In genomic region chr5:144088211-144088965, GRCh38 we compare ENCODE assay signal across 23 cellular contexts.
DNase-seq lines count a peak whose midpoint lies in the region; ATAC-seq, FAIRE-seq and TF ChIP-seq lines count a peak whose summit lies in the region.
"Had no signal": no experiment of that assay in that cellular context is flagged by ENCODE, and none has a peak within 500 bp of the region (broad histone marks: within the 10 kb centered on the region; RNA-seq: fewer than 3 reads in every experiment).

No MANE protein-coding gene starts in this region.

- no peak for TF ChIP-seq CTCF in MCF 10A (IDR thresholded peaks at IDR 0.05; ENCODE audit: unreplicated experiment)
- no peak for TF ChIP-seq CTCF in mammary epithelial cell (conservative IDR thresholded peaks at IDR 0.05 in 1 of 2, IDR thresholded peaks at IDR 0.05 in 1 of 2; ENCODE audit: extremely low read depth in 1 of 2, insufficient read depth in 1 of 2, low read depth in 1 of 2, low read length in 2 of 2)
- TF ChIP-seq CTCF in fibroblast of the aortic adventitia (IDR thresholded peaks at IDR 0.05; ENCODE audit: insufficient read depth, low read length) = no peak

- no peak overlapping the region for H3K27ac Mint-ChIP-seq in MCF 10A (ENCODE audit: low read depth, unreplicated experiment)
- H3K27ac Mint-ChIP-seq: activated CD4-positive, alpha-beta memory T cell treated with anti-CD3 and anti-CD28 coated beads, Interleukin-2, amount 10 ng/mL, durations not matched to agents 7 days and 5 days had no signal

- H3K9me3 ChIP-seq in mammary epithelial cell (replicated peaks; ENCODE audit: insufficient read depth, low read length) = no peaks in the 10 kb centered on the region
- H3K9me3 ChIP-seq: HAP-1, neutrophil had no signal

- peaks cover 7% of the 10 kb centered on the region for H3K4me1 ChIP-seq in mammary epithelial cell (ENCODE audit: insufficient read depth, low read length)
- H3K4me1 ChIP-seq: HAP-1 had no signal

- BruUV-seq in MCF 10A (replicated peaks; lab: Mats Ljungman, UMichigan) (no TSS peak), mammary epithelial cell (replicated peaks; lab: Mats Ljungman, UMichigan) (no TSS peak)

- H4K20me1 ChIP-seq in mammary epithelial cell (ENCODE audit: insufficient read depth, low read length) = no peaks in the 10 kb centered on the region

- H3K36me3 ChIP-seq in mammary epithelial cell (ENCODE audit: insufficient read depth, low read length) = no peaks in the 10 kb centered on the region
- H3K36me3 ChIP-seq: HAP-1, neutrophil had no signal

- H3K27me3 ChIP-seq in mammary epithelial cell (ENCODE audit: insufficient read depth, low read length) = no peaks in the 10 kb centered on the region

- no peak for FAIRE-seq in GM12892 (lab: Jason Lieb, UNC)
- FAIRE-seq: A204.1 had no signal

- POLR2A ChIA-PET in MCF 10A (lab: Yijun Ruan, JAX) = interaction anchor here (2.7 kb wide), 1 partner anchor 15 kb away, joined by 9 read pairs; no protein-coding TSS in a partner anchor

- no peak overlapping the region for H3K4me2 ChIP-seq in mammary epithelial cell (ENCODE audit: insufficient read depth, low read depth, low read length)

- CTCF ChIA-PET in MCF 10A (lab: Yijun Ruan, JAX) = interaction anchor here (1.0 to 2.5 kb wide), 4 partner anchors 11 to 55 kb away, joined by 4 to 10 read pairs (median 6); no protein-coding TSS in a partner anchor
- CTCF ChIA-PET in mammary epithelial cell (lab: Charles Lee; ENCODE audit: low non-redundant PET) = no interaction called here

- in situ Hi-C loops in mammary epithelial cell (cut with MboI; ENCODE audit: low sequenced_read_pairs in 2 of 2) = no loop called here

- H3K79me2 ChIP-seq in mammary epithelial cell (ENCODE audit: insufficient read depth, low read length) = no peaks in the 10 kb centered on the region

- no peaks in the 10 kb centered on the region for H3K27me3 Mint-ChIP-seq in MCF 10A (ENCODE audit: insufficient read depth, unreplicated experiment)
- H3K27me3 Mint-ChIP-seq: activated CD4-positive, alpha-beta memory T cell treated with anti-CD3 and anti-CD28 coated beads, Interleukin-2, amount 10 ng/mL, durations not matched to agents 7 days and 5 days had no signal

- dilution Hi-C loops in mammary epithelial cell (cut with HindIII; ENCODE audit: low sequenced_read_pairs) = no loop called here

- no peak overlapping the region for H3K4me3 Mint-ChIP-seq in MCF 10A (ENCODE audit: unreplicated experiment)
- H3K4me3 Mint-ChIP-seq: activated CD4-positive, alpha-beta memory T cell treated with anti-CD3 and anti-CD28 coated beads, Interleukin-2, amount 10 ng/mL, durations not matched to agents 7 days and 5 days had no signal

- no peak for TF ChIP-seq POLR2A in GM12892 (IDR thresholded peaks at IDR 0.05; ENCODE audit: low read depth, low read length)

- peaks cover 5% of the 10 kb centered on the region for H3K4me1 Mint-ChIP-seq in MCF 10A (ENCODE audit: insufficient read depth, unreplicated experiment)
- H3K4me1 Mint-ChIP-seq: activated CD4-positive, alpha-beta memory T cell treated with anti-CD3 and anti-CD28 coated beads, Interleukin-2, amount 10 ng/mL, durations not matched to agents 7 days and 5 days had no signal

- H3K4me3 ChIP-seq in mammary epithelial cell (replicated peaks in 1 of 3; ENCODE audit: insufficient read depth in 1 of 3, low read depth in 2 of 3, low read length in 3 of 3) (no peak overlapping the region), fibroblast of the aortic adventitia (ENCODE audit: low read depth, low read length) (no peak overlapping the region)
- H3K4me3 ChIP-seq: coronary artery, HAP-1 had no signal

- H3K36me3 Mint-ChIP-seq in MCF 10A (ENCODE audit: insufficient read depth, unreplicated experiment) = no peaks in the 10 kb centered on the region

- H2AFZ ChIP-seq in mammary epithelial cell (ENCODE audit: low read depth, low read length) = no peak overlapping the region

- intact Hi-C loops in MCF 10A (cut with micrococcal nuclease) = no loop called here
- intact Hi-C loops in mammary epithelial cell (cut with micrococcal nuclease) = no loop called here

- ATAC-seq in HG02870 (IDR thresholded peaks at IDR 0.05; ENCODE audit: unreplicated experiment) = no peak
- ATAC-seq: activated CD4-positive, CD25-positive, alpha-beta regulatory T cell treated with anti-CD3 and anti-CD28 coated beads, Interleukin-2, amount 50 U/mL, for 24 hours; Panc1 had no signal

- no peak overlapping the region for H3K9ac ChIP-seq in mammary epithelial cell (ENCODE audit: insufficient read depth, low read length)

- 92% methylated on average over 3 of the region's 3 CpGs for WGBS in mammary epithelial cell (ENCODE audit: low coverage, missing lambda C conversion rate)

- DNase-seq in MCF 10A (ENCODE audit: unreplicated experiment) = peak; percentile 8
- no peak for DNase-seq in mammary epithelial cell
- peak; percentile 92 for DNase-seq in amniotic epithelial cell (ENCODE audit: low read depth)
- peak; percentile 80 for DNase-seq in fibroblast of the aortic adventitia (ENCODE audit: low read depth)
- no peak for DNase-seq in GM12892 (ENCODE audit: insufficient read length)
- DNase-seq in stimulated activated CD4-positive, alpha-beta T cell treated with anti-CD3 and anti-CD28 coated beads, Interleukin-4, amount 100 ng/mL, for 4 hours = no peak
- no peak for DNase-seq in Ammon's horn (ENCODE audit: low spot score)
- DNase-seq: activated CD4-positive, alpha-beta memory T cell treated with anti-CD3 and anti-CD28 coated beads, Interleukin-2, amount 10 ng/mL, durations not matched to agents 7 days and 5 days; activated effector memory CD4-positive, alpha-beta T cell treated with Interleukin-2 at 50 U/mL for 16 hours; Calu3; DND-41; glutamatergic neuron; NCI-H1092 treated with DMSO at 0.1 percent for 48 hours; NCI-H2171 treated with DMSO at 0.1 percent for 48 hours; NCI-H526 had no signal

- no peak overlapping the region for H3K27ac ChIP-seq in mammary epithelial cell (ENCODE audit: insufficient read depth, low read depth, low read length)
- H3K27ac ChIP-seq: C4-2B, coronary artery, neutrophil had no signal

- no peaks in the 10 kb centered on the region for H3K9me3 Mint-ChIP-seq in MCF 10A (ENCODE audit: unreplicated experiment)
- H3K9me3 Mint-ChIP-seq: activated CD4-positive, alpha-beta memory T cell treated with anti-CD3 and anti-CD28 coated beads, Interleukin-2, amount 10 ng/mL, durations not matched to agents 7 days and 5 days had no signal

Comparison
In these comparisons a context has a peak if more than half of its experiments do, and no peak if none do; other contexts are left out.
1. DNase-seq: peak in MCF 10A (single experiment), amniotic epithelial cell (single experiment) and fibroblast of the aortic adventitia (single experiment); none in mammary epithelial cell (single experiment), GM12892 (single experiment), stimulated activated CD4-positive, alpha-beta T cell treated with anti-CD3 and anti-CD28 coated beads, Interleukin-4, amount 100 ng/mL, for 4 hours (0 of 2) and Ammon's horn (single experiment).